ENCODE assay signal across 1 cellular context in genomic region chr18:54359233-54359632, GRCh38.
TF ChIP-seq lines count a peak whose summit lies in the region.

No MANE protein-coding gene starts in this region.

TF ChIP-seq in GM12878, 131 proteins besides CTCF, POLR2A, EP300 and RAD21:
- no peak for TF ChIP-seq ZBTB4 (CRISPR knock-in tag; IDR thresholded peaks at IDR 0.05)
- TF ChIP-seq CREM (IDR thresholded peaks at IDR 0.05; ENCODE audit: low read depth) = no peak
- TF ChIP-seq NFYA (IDR thresholded peaks at IDR 0.05; ENCODE audit: borderline replicate concordance, low read depth, low read length) = no peak
- TF ChIP-seq NRF1 (conservative IDR thresholded peaks at IDR 0.05; ENCODE audit: low read depth, low read length) = no peak
- no peak for TF ChIP-seq ZSCAN29 (IDR thresholded peaks at IDR 0.05)
- no peak for TF ChIP-seq ZNF207 (IDR thresholded peaks at IDR 0.05; ENCODE audit: borderline replicate concordance)
- TF ChIP-seq CREB1 (IDR thresholded peaks at IDR 0.05; ENCODE audit: low read depth) = no peak
- no peak for TF ChIP-seq SMAD1 (IDR thresholded peaks at IDR 0.05; ENCODE audit: low read depth, partially characterized antibody)
- TF ChIP-seq USF1 (IDR thresholded peaks at IDR 0.05; ENCODE audit: borderline replicate concordance, extremely low read length, insufficient read depth, low read depth, low read length) = no peak
- TF ChIP-seq RB1 (IDR thresholded peaks at IDR 0.05; ENCODE audit: borderline replicate concordance) = no peak
- no peak for TF ChIP-seq JUNB (IDR thresholded peaks at IDR 0.05)
- TF ChIP-seq SRF (IDR thresholded peaks at IDR 0.05; ENCODE audit: low read depth in 2 of 2, low read length in 2 of 2) = no peak
- no peak for TF ChIP-seq MLLT1 (IDR thresholded peaks at IDR 0.05)
- no peak for TF ChIP-seq SMAD5 (IDR thresholded peaks at IDR 0.05; ENCODE audit: low read depth)
- TF ChIP-seq NR2F1 (conservative IDR thresholded peaks at IDR 0.05) = no peak
- no peak for TF ChIP-seq STAT3 (IDR thresholded peaks at IDR 0.05; ENCODE audit: low read depth, low read length)
- no peak for TF ChIP-seq RCOR1 (conservative IDR thresholded peaks at IDR 0.05; ENCODE audit: low read depth, low read length)
- no peak for TF ChIP-seq PAX8 (IDR thresholded peaks at IDR 0.05)
